ENCODE assay signal across 8 cellular contexts in the genomic region with DNA sequence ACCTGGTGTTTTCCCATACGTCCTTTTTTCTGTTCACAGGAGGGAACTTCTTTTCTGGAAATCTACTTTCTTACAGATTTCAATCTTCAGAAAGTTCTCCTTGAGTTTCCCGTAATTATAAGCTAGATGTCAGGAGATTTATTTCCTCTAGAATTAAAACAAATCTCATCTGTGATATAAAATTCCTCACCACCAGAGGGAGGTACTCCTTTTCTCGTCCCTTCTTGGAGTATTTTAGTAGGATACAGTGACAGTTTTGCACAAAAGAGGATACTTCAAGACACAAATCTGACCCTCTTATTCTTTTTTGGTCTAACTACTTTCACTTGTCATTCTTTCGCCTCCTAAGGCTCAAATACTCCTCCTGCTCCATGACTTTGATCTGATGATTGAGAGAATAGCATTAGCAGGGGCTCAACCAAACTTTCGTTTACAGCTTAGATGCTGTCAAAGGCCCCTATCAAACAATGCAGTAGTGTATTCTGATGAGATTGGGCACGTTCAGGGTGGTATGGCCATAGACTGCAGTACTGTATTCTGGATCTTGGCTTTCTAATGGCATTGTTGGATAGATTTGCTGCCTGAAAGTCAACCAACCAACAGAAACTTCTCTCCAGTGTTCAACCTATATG. TPM values are rescaled to one million over a fixed set of nuclear protein-coding genes. Genes with fewer than 3 reads are reported as not detected.
DNase-seq lines count a peak whose midpoint lies in the region; ATAC-seq and TF ChIP-seq lines count a peak whose summit lies in the region.

No MANE protein-coding gene starts in this region.

- H3K4me2 ChIP-seq in SU-DHL-6 (ENCODE audit: low read depth, low read length, poor library complexity, severe bottlenecking), result no peak overlapping the region

- H3K79me2 ChIP-seq in SU-DHL-6 (ENCODE audit: insufficient read depth, low read length), result no peaks in the 10 kb centered on the region

- H3K4me3 ChIP-seq in H7 (ENCODE audit: insufficient read depth, low read depth, low read length), result no peak overlapping the region
- H3K4me3 ChIP-seq in SU-DHL-6 (ENCODE audit: insufficient read depth, low read length, poor library complexity, severe bottlenecking), result no peak overlapping the region

- H3K27me3 ChIP-seq in H7 (ENCODE audit: control insufficient read depth, insufficient read depth, low read length) (no peaks in the 10 kb centered on the region), SU-DHL-6 (ENCODE audit: low read length) (no peaks in the 10 kb centered on the region)

- no peaks in the 10 kb centered on the region for H4K20me1 ChIP-seq in SU-DHL-6 (ENCODE audit: low read depth, low read length)

- no peak overlapping the region for H3K27ac ChIP-seq in SU-DHL-6 (ENCODE audit: low read depth, low read length)

- no peaks in the 10 kb centered on the region for H3K36me3 Mint-ChIP-seq in activated naive CD8-positive, alpha-beta T cell treated with anti-CD3 and anti-CD28 coated beads, Interleukin-2, amount 50 U/mL, for 24 hours (ENCODE audit: low read depth)

- TF ChIP-seq CTCF in SU-DHL-6 (IDR thresholded peaks at IDR 0.05; ENCODE audit: insufficient read depth, low read length, poor library complexity, severe bottlenecking), result peak; percentile 28

- H3K4me3 Mint-ChIP-seq in activated naive CD8-positive, alpha-beta T cell treated with anti-CD3 and anti-CD28 coated beads, Interleukin-2, amount 50 U/mL, for 24 hours, result no peak overlapping the region

- H3K27me3 Mint-ChIP-seq in activated naive CD8-positive, alpha-beta T cell treated with anti-CD3 and anti-CD28 coated beads, Interleukin-2, amount 50 U/mL, for 24 hours, result no peaks in the 10 kb centered on the region

- H3K9me2 ChIP-seq in SU-DHL-6 (replicated peaks; ENCODE audit: insufficient read depth, low read length), result no peaks in the 10 kb centered on the region

- peak; percentile 55 for DNase-seq in AG08395 (ENCODE audit: low spot score)
- DNase-seq in H7, result peak; percentile 25
- peak; percentile 38 for DNase-seq in iPS-NIHi11 (ENCODE audit: low spot score)
- DNase-seq in SK-N-DZ (ENCODE audit: low spot score), result no peak
- DNase-seq in activated naive CD8-positive, alpha-beta T cell treated with anti-CD3 and anti-CD28 coated beads, Interleukin-2, amount 50 U/mL, for 24 hours, result no peak
- DNase-seq in amniotic stem cell (lab: John Stamatoyannopoulos, UW), result no peak

- no peak overlapping the region for H3K9ac ChIP-seq in SU-DHL-6 (ENCODE audit: low read length)

- no peaks in the 10 kb centered on the region for H3K36me3 ChIP-seq in H7 (replicated peaks; ENCODE audit: control insufficient read depth, insufficient read depth, low read length)
- no peaks in the 10 kb centered on the region for H3K36me3 ChIP-seq in SU-DHL-6 (ENCODE audit: low read length)

- H3F3A ChIP-seq in SU-DHL-6 (ENCODE audit: insufficient read depth), result no peaks in the 10 kb centered on the region

- H2AFZ ChIP-seq in SU-DHL-6 (ENCODE audit: low read depth, low read length, severe bottlenecking), result no peak overlapping the region

- H3K27ac Mint-ChIP-seq in activated naive CD8-positive, alpha-beta T cell treated with anti-CD3 and anti-CD28 coated beads, Interleukin-2, amount 50 U/mL, for 24 hours, result no peak overlapping the region

- ATAC-seq in activated naive CD8-positive, alpha-beta T cell treated with anti-CD3 and anti-CD28 coated beads, Interleukin-2, amount 50 U/mL, for 24 hours, result no peak
- ATAC-seq in GM21367 (IDR thresholded peaks at IDR 0.05; ENCODE audit: unreplicated experiment), result no peak

- no peaks in the 10 kb centered on the region for H3K9me3 Mint-ChIP-seq in activated naive CD8-positive, alpha-beta T cell treated with anti-CD3 and anti-CD28 coated beads, Interleukin-2, amount 50 U/mL, for 24 hours

- no peaks in the 10 kb centered on the region for H3K4me1 Mint-ChIP-seq in activated naive CD8-positive, alpha-beta T cell treated with anti-CD3 and anti-CD28 coated beads, Interleukin-2, amount 50 U/mL, for 24 hours

- no peaks in the 10 kb centered on the region for H3K9me3 ChIP-seq in SU-DHL-6 (ENCODE audit: insufficient read depth, low read length)

RNA-seq across cellular contexts. Expression of gene TMEM41A, which starts 38.0 kb away (rescaled TPM):
- 9.2 and 11.7 TPM in 2 replicates for total RNA-seq in H7 (2014; rRNA removed; shearing (Covaris generic))
- polyA plus RNA-seq in SK-N-DZ (2014; cell fraction: cytosol; rRNA removed), result 17.5 and 17.6 TPM in 2 replicates
- 5.3 and 7.8 TPM in 2 replicates for polyA plus RNA-seq in SK-N-DZ (2014; cell fraction: nucleus; rRNA removed)

Comparison
In these comparisons a context has a peak if more than half of its experiments do, and no peak if none do; other contexts are left out.
1. DNase-seq: peak in AG08395 (single experiment), H7 (single experiment) and iPS-NIHi11 (single experiment); none in SK-N-DZ (single experiment), activated naive CD8-positive, alpha-beta T cell treated with anti-CD3 and anti-CD28 coated beads, Interleukin-2, amount 50 U/mL, for 24 hours (single experiment) and amniotic stem cell (single experiment).